Comparison of ENCODE assay signal across 19 cellular contexts in genomic region chr4:53576218-53576617, GRCh38. TPM values are rescaled to one million over a fixed set of nuclear protein-coding genes. Genes with fewer than 3 reads are reported as not detected.
A peak's percentile ranks its signal among the peaks of the same experiment; 100 is the strongest.
DNase-seq lines count a peak whose midpoint lies in the region; ATAC-seq, FAIRE-seq and TF ChIP-seq lines count a peak whose summit lies in the region.
"Had no signal": no experiment of that assay in that cellular context is flagged by ENCODE, and none has a peak within 500 bp of the region (broad histone marks: within the 10 kb centered on the region; RNA-seq: fewer than 3 reads in every experiment).

No MANE protein-coding gene starts in this region.

- no peak for TF ChIP-seq CTCF in left ventricle myocardium inferior (IDR thresholded peaks at IDR 0.05; ENCODE audit: borderline replicate concordance)
- TF ChIP-seq CTCF in pancreas (IDR thresholded peaks at IDR 0.05): no peak
- no peak for TF ChIP-seq CTCF in foreskin keratinocyte (conservative IDR thresholded peaks at IDR 0.05)
- TF ChIP-seq CTCF in CD14-positive monocyte (IDR thresholded peaks at IDR 0.05): no peak

- H3K9me3 ChIP-seq in left ventricle myocardium inferior (replicated peaks): no peaks in the 10 kb centered on the region
- H3K9me3 ChIP-seq in pancreas: no peaks in the 10 kb centered on the region
- H3K9me3 ChIP-seq: HAP-1 had no signal

- no peaks in the 10 kb centered on the region for H3K36me3 Mint-ChIP-seq in CD14-positive monocyte
- H3K36me3 Mint-ChIP-seq: CD4-positive, CD25-positive, alpha-beta regulatory T cell had no signal

- no peak for FAIRE-seq in pancreas (lab: Jason Lieb, UNC)
- FAIRE-seq: GM12878, GM18507, HTR-8/SVneo, K562 had no signal

- 95 to 98% methylated on average over 6 of the region's 6 CpGs for WGBS in pancreas, 2 donors

- intact Hi-C loops in Right ventricle myocardium inferior (cut with DNase I): no loop called here
- intact Hi-C loops in left ventricle myocardium inferior (cut with micrococcal nuclease): no loop called here
- intact Hi-C loops in left colon (cut with DNase I, micrococcal nuclease): no loop called here
- intact Hi-C loops in pancreas (cut with DNase I): no loop called here
- intact Hi-C loops in CD14-positive monocyte (cut with micrococcal nuclease): no loop called here

- H3K4me1 Mint-ChIP-seq in CD14-positive monocyte: no peaks in the 10 kb centered on the region
- H3K4me1 Mint-ChIP-seq: CD4-positive, CD25-positive, alpha-beta regulatory T cell had no signal

- H3K36me3 ChIP-seq in left ventricle myocardium inferior (no peaks in the 10 kb centered on the region), pancreas (peaks cover 0 to 10% (median 5%) of the 10 kb centered on the region in 3 donors)
- H3K36me3 ChIP-seq: HAP-1 had no signal

- H3K4me3 Mint-ChIP-seq in CD14-positive monocyte: no peak overlapping the region
- H3K4me3 Mint-ChIP-seq: CD4-positive, CD25-positive, alpha-beta regulatory T cell had no signal

- H3K4me1 ChIP-seq in left ventricle myocardium inferior (peaks cover 24% of the 10 kb centered on the region), pancreas (peaks cover 15 to 21% (median 17%) of the 10 kb centered on the region in 3 donors), foreskin keratinocyte (no peaks in the 10 kb centered on the region)
- H3K4me1 ChIP-seq: HAP-1 had no signal

- H3K9me3 Mint-ChIP-seq in CD14-positive monocyte: peaks cover 0 to under 1% (median 0%) of the 10 kb centered on the region in 7 donors

- ATAC-seq in Right ventricle myocardium inferior (no peak), left colon (peak; percentile 46), pancreas (peak; percentile 34 to 50 (median 43)), HG02763 (IDR thresholded peaks at IDR 0.05; ENCODE audit: unreplicated experiment) (no peak), foreskin keratinocyte (no peak)
- ATAC-seq: GM12878 had no signal

- H3K4me3 ChIP-seq in left ventricle myocardium inferior: no peak overlapping the region
- H3K4me3 ChIP-seq in pancreas: no peak overlapping the region
- H3K4me3 ChIP-seq: GM12878, HAP-1, K562 had no signal

- H3K27me3 Mint-ChIP-seq in CD14-positive monocyte (ENCODE audit: low read depth in 3 of 3): peaks cover 0 to under 1% (median under 1%) of the 10 kb centered on the region in 3 donors
- H3K27me3 Mint-ChIP-seq: CD4-positive, CD25-positive, alpha-beta regulatory T cell had no signal

- no peak overlapping the region for H3K27ac ChIP-seq in left ventricle myocardium inferior (replicated peaks)
- peak overlapping the region in 2 of 4 donors; percentile 1 to 45 for H3K27ac ChIP-seq in pancreas
- H3K27ac ChIP-seq in foreskin keratinocyte: no peak overlapping the region

- no peak overlapping the region for H3K27ac Mint-ChIP-seq in CD14-positive monocyte
- H3K27ac Mint-ChIP-seq: CD4-positive, CD25-positive, alpha-beta regulatory T cell had no signal

- no peaks in the 10 kb centered on the region for H3K27me3 ChIP-seq in left ventricle myocardium inferior (ENCODE audit: low read depth)
- no peaks in the 10 kb centered on the region for H3K27me3 ChIP-seq in pancreas
- H3K27me3 ChIP-seq in foreskin keratinocyte: no peaks in the 10 kb centered on the region

- peak; percentile 39 for DNase-seq in Right ventricle myocardium inferior (ENCODE audit: missing footprints)
- no peak for DNase-seq in left ventricle myocardium inferior
- no peak for DNase-seq in left colon
- DNase-seq in pancreas: no peak
- no peak for DNase-seq in SKM-1 treated with dmso at 0.1 percent for 144 hours (lab: John Stamatoyannopoulos, UW; ENCODE audit: unreplicated experiment)
- DNase-seq in foreskin keratinocyte: no peak
- no peak for DNase-seq in CD14-positive monocyte (ENCODE audit: low spot score)
- DNase-seq: 8988T; CD4-positive, CD25-positive, alpha-beta regulatory T cell; NCI-H1092; NCI-H1694 treated with DMSO at 0.1 percent for 48 hours; NCI-H69; SHP77 had no signal

RNA-seq across cellular contexts. Expression of gene LNX1, which starts 15.1 kb away (rescaled TPM):
- 11.2 TPM for total RNA-seq in Right ventricle myocardium inferior
- total RNA-seq in left ventricle myocardium inferior: 9.5 TPM
- total RNA-seq in left colon: 10 to 100 TPM; 17.5 to 18.4 TPM
- total RNA-seq in pancreas: 10 to 100 TPM; 13.1 to 18.6 (median 16.8) TPM
- polyA plus RNA-seq in pancreas: 1 to 10 TPM; 6.1 to 9.5 TPM
- total RNA-seq in foreskin keratinocyte: 0.25 and 0.34 TPM in 2 replicates
- 0.03 and 0.09 TPM in 2 replicates for polyA plus RNA-seq in foreskin keratinocyte
- polyA plus RNA-seq in CD14-positive monocyte: under 1 TPM; 0.09 to 0.13 TPM
- total RNA-seq: CD4-positive, CD25-positive, alpha-beta regulatory T cell had no signal

Comparison
In these comparisons a context has a peak if more than half of its experiments do, and no peak if none do; other contexts are left out.
1. ATAC-seq: peak in left colon (single experiment) and pancreas (4 of 4); none in Right ventricle myocardium inferior (single experiment), HG02763 (single experiment) and foreskin keratinocyte (single experiment).